In genomic region chr17:82602986-82603385, GRCh38 we compare ENCODE assay signal across 1 cellular context.
TF ChIP-seq lines count a peak whose summit lies in the region.

No MANE protein-coding gene starts in this region.

TF ChIP-seq in endothelial cell of umbilical vein, 7 proteins besides CTCF, POLR2A, EP300 and RAD21:
- TF ChIP-seq MAX (IDR thresholded peaks at IDR 0.05; ENCODE audit: insufficient read depth, insufficient read length) (peak; percentile 45), FOS (IDR thresholded peaks at IDR 0.05; ENCODE audit: borderline replicate concordance, insufficient read depth, low read length) (no peak)
TF ChIP-seq in endothelial cell of umbilical vein: peak in this region for 1.
